Comparison of ENCODE assay signal across 10 cellular contexts in genomic region chr6:90425161-90425641, GRCh38.
DNase-seq lines count a peak whose midpoint lies in the region; ATAC-seq and TF ChIP-seq lines count a peak whose summit lies in the region.
"Had no signal": no experiment of that assay in that cellular context is flagged by ENCODE, and none has a peak within 500 bp of the region (broad histone marks: within the 10 kb centered on the region; RNA-seq: fewer than 3 reads in every experiment).

No MANE protein-coding gene starts in this region.

- H3K27ac Mint-ChIP-seq in activated CD8-positive, alpha-beta T cell treated with anti-CD3 and anti-CD28 coated beads, Interleukin-2, amount 10 ng/mL, durations not matched to agents 7 days and 5 days: peak overlapping the region; percentile 91

- CTCF ChIA-PET in GM10248 (lab: Yijun Ruan, JAX): interaction anchor here (0.7 to 3.8 kb wide), 6 partner anchors 9 to 55 kb away, joined by 3 to 19 read pairs (median 6); no protein-coding TSS in a partner anchor
- CTCF ChIA-PET in activated CD8-positive, alpha-beta T cell treated with anti-CD3 and anti-CD28 coated beads, Interleukin-2, amount 10 ng/mL, durations not matched to agents 7 days and 5 days (lab: Charles Lee): interaction anchor here (1.0 to 4.6 kb wide), 15 partner anchors 8 to 485 kb away, joined by 3 to 36 read pairs (median 6); no protein-coding TSS in a partner anchor

- POLR2A ChIA-PET in GM10248 (lab: Yijun Ruan, JAX): no interaction called here
- POLR2A ChIA-PET in activated CD8-positive, alpha-beta T cell treated with anti-CD3 and anti-CD28 coated beads, Interleukin-2, amount 10 ng/mL, durations not matched to agents 7 days and 5 days (lab: Charles Lee): interaction anchor here (0.6 to 3.7 kb wide), 9 partner anchors 10 to 399 kb away, joined by 3 to 26 read pairs (median 5); no protein-coding TSS in a partner anchor

- no peak for TF ChIP-seq CTCF in GM10248 (IDR thresholded peaks at IDR 0.05; ENCODE audit: control extremely low read depth, extremely low read depth, low read depth, missing control alignments)
- no peak for TF ChIP-seq CTCF in omental fat pad (IDR thresholded peaks at IDR 0.05)
- no peak for TF ChIP-seq CTCF in vagina (IDR thresholded peaks at IDR 0.05)

- no peak overlapping the region for H3K4me3 ChIP-seq in vagina
- H3K4me3 ChIP-seq: cardiac muscle cell, upper lobe of left lung had no signal

- no peak overlapping the region for H3K27ac ChIP-seq in vagina
- H3K27ac ChIP-seq: cardiac muscle cell, upper lobe of left lung had no signal

- H3K36me3 ChIP-seq in vagina: no peaks in the 10 kb centered on the region
- H3K36me3 ChIP-seq: cardiac muscle cell, upper lobe of left lung had no signal

- peaks cover 19% of the 10 kb centered on the region for H3K9me3 Mint-ChIP-seq in activated CD8-positive, alpha-beta T cell treated with anti-CD3 and anti-CD28 coated beads, Interleukin-2, amount 10 ng/mL, durations not matched to agents 7 days and 5 days (ENCODE audit: insufficient read depth)

- no peaks in the 10 kb centered on the region for H3K9me3 ChIP-seq in vagina

- no peaks in the 10 kb centered on the region for H3K27me3 Mint-ChIP-seq in activated CD8-positive, alpha-beta T cell treated with anti-CD3 and anti-CD28 coated beads, Interleukin-2, amount 10 ng/mL, durations not matched to agents 7 days and 5 days (ENCODE audit: low read depth)

- peaks cover 22% of the 10 kb centered on the region for H3K36me3 Mint-ChIP-seq in activated CD8-positive, alpha-beta T cell treated with anti-CD3 and anti-CD28 coated beads, Interleukin-2, amount 10 ng/mL, durations not matched to agents 7 days and 5 days (ENCODE audit: low read depth)

- DNase-seq in GM10248 (ENCODE audit: extremely low spot score) (peak; percentile 67), omental fat pad (ENCODE audit: low spot score) (no peak), vagina (ENCODE audit: extremely low spot score in 2 of 2) (no peak), DMS79 (lab: John Stamatoyannopoulos, UW) (no peak), HPDE6-E6E7 (ENCODE audit: extremely low spot score) (no peak)
- no peak for DNase-seq in activated CD8-positive, alpha-beta T cell treated with anti-CD3 and anti-CD28 coated beads, Interleukin-2, amount 10 ng/mL, durations not matched to agents 7 days and 5 days
- DNase-seq: upper lobe of left lung had no signal

- ATAC-seq in GM19438 (IDR thresholded peaks at IDR 0.05; ENCODE audit: low read depth, unreplicated experiment): peak; percentile 97
- peak; percentile 97 for ATAC-seq in HG03095 (IDR thresholded peaks at IDR 0.05; ENCODE audit: unreplicated experiment)
- peak; percentile 94 for ATAC-seq in activated CD8-positive, alpha-beta T cell treated with anti-CD3 and anti-CD28 coated beads, Interleukin-2, amount 10 ng/mL, durations not matched to agents 7 days and 5 days
- no peak for ATAC-seq in omental fat pad (ENCODE audit: low FRiP score)

- intact Hi-C loops in vagina (cut with DNase I): no loop called here

- no peaks in the 10 kb centered on the region for H3K4me1 ChIP-seq in vagina
- H3K4me1 ChIP-seq: upper lobe of left lung had no signal

- peak overlapping the region; percentile 64 for H3K4me3 Mint-ChIP-seq in activated CD8-positive, alpha-beta T cell treated with anti-CD3 and anti-CD28 coated beads, Interleukin-2, amount 10 ng/mL, durations not matched to agents 7 days and 5 days

- no peak for TF ChIP-seq POLR2A in vagina (IDR thresholded peaks at IDR 0.05)

- peaks cover 27% of the 10 kb centered on the region for H3K4me1 Mint-ChIP-seq in activated CD8-positive, alpha-beta T cell treated with anti-CD3 and anti-CD28 coated beads, Interleukin-2, amount 10 ng/mL, durations not matched to agents 7 days and 5 days (ENCODE audit: low read depth)

- no peaks in the 10 kb centered on the region for H3K27me3 ChIP-seq in vagina
- H3K27me3 ChIP-seq: cardiac muscle cell, upper lobe of left lung had no signal
